In genomic region chr14:102776761-102777710, GRCh38 we compare ENCODE assay signal across 7 cellular contexts. TPM values are rescaled to one million over a fixed set of nuclear protein-coding genes. Genes with fewer than 3 reads are reported as not detected.
DNase-seq lines count a peak whose midpoint lies in the region; ATAC-seq lines count a peak whose summit lies in the region.

TSS of gene TRAF3 (plus strand) at chr14:102777449. CDS start at chr14:102870202, 92,753 bp downstream.

- in situ Hi-C loops in endometrial microvascular endothelial cells (cut with HindIII; ENCODE audit: inconsistent ontology term, low pct_unique_long_range_greater_than_20kb, low sequenced_read_pairs) = no loop called here

- ATAC-seq in GM18502 (IDR thresholded peaks at IDR 0.05; ENCODE audit: poor library complexity, unreplicated experiment) (peak; percentile 56), HG02759 (IDR thresholded peaks at IDR 0.05; ENCODE audit: unreplicated experiment) (peak; percentile 69)

- DNase-seq in NCI-H774 (lab: John Stamatoyannopoulos, UW) = peak; percentile 18
- DNase-seq in activated CD8-positive, alpha-beta memory T cell treated with anti-CD3 and anti-CD28 coated beads, Interleukin-2, amount 50 U/mL, for 4 hours = peak; percentile 89
- DNase-seq in middle frontal gyrus (ENCODE audit: extremely low spot score, low spot score) = peak; percentile 46
- DNase-seq in stimulated activated CD8-positive, alpha-beta memory T cell treated with anti-CD3 and anti-CD28 coated beads, Interleukin-2, amount 100 ng/mL, for 1 hour (ENCODE audit: low read depth in 2 of 2) = peak; percentile 73 to 81

RNA-seq across cellular contexts. Expression of gene TRAF3, which starts in this region (rescaled TPM):
- 24.2 TPM for total RNA-seq in endometrial microvascular endothelial cells (ENCODE audit: inconsistent ontology term)

Comparison
In these comparisons a context has a peak if more than half of its experiments do, and no peak if none do; other contexts are left out.
1. Peak in every context shown above with its lines: DNase-seq and ATAC-seq.
2. DNase-seq: peak in every context shown above with its lines; median percentile 89 in activated CD8-positive, alpha-beta memory T cell treated with anti-CD3 and anti-CD28 coated beads, Interleukin-2, amount 50 U/mL, for 4 hours; 77 in stimulated activated CD8-positive, alpha-beta memory T cell treated with anti-CD3 and anti-CD28 coated beads, Interleukin-2, amount 100 ng/mL, for 1 hour; 46 in middle frontal gyrus; 18 in NCI-H774.